8 cellular contexts compared by ENCODE assay signal in the genomic region with DNA sequence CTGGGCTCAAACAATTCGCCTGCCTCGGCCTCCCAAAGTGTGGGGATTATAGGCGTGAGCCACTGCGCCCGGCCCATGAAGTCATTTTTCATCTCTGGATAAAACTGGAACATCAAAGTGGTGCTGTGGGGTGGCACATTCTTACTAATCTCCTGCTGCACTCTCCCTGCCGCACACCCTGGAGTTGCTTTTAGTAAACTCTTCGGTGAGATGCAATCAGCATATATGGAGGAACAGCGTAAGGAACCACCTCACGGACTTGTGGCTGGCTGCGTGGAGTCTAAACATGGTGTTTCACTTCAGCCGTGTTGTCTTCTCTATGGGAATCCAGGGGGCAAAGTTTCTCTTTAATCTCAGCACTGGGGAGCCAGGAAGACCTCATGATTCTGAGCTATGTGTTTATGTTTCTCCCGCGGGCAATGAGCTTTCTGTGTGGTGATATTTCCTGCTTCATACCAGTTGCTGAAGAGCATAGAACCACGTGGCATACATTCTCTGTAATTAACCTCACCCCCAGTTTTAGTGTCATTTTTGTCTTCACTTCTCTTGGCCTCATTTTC.
DNase-seq lines count a peak whose midpoint lies in the region; ATAC-seq, FAIRE-seq and TF ChIP-seq lines count a peak whose summit lies in the region.
"Had no signal": no experiment of that assay in that cellular context is flagged by ENCODE, and none has a peak within 500 bp of the region (broad histone marks: within the 10 kb centered on the region; RNA-seq: fewer than 3 reads in every experiment).

No MANE protein-coding gene starts in this region.

- peak overlapping the region; percentile 98 to 99 for H3K4me3 Mint-ChIP-seq in effector memory CD8-positive, alpha-beta T cell

- peak; percentile 65; the same call in 1 of the 2 replicates for TF ChIP-seq POLR2A in Raji (IDR thresholded peaks at IDR 0.05; ENCODE audit: insufficient read depth, low read depth, low read length)

- H3K4me1 Mint-ChIP-seq in effector memory CD8-positive, alpha-beta T cell (ENCODE audit: low read depth in 2 of 2), result peaks cover 42 to 70% of the 10 kb centered on the region in 2 donors

- peak in 2 of 3 experiments; percentile 43 to 47 for DNase-seq in effector memory CD8-positive, alpha-beta T cell
- peak; percentile 52 for DNase-seq in stimulated activated CD4-positive, alpha-beta T cell treated with anti-CD3 and anti-CD28 coated beads, Interleukin-4, amount 100 ng/mL, for 24 hours
- DNase-seq in NOMO-1 treated with DMSO at 0.1 percent for 48 hours (lab: John Stamatoyannopoulos, UW; ENCODE audit: unreplicated experiment), result no peak
- no peak for DNase-seq in urothelium cell line (ENCODE audit: low spot score)
- DNase-seq in NCI-H2081 (lab: John Stamatoyannopoulos, UW), result no peak
- DNase-seq: NCI-H1417 treated with DMSO at 0.1 percent for 48 hours had no signal

- peak overlapping the region; percentile 99 to 100 for H3K27ac Mint-ChIP-seq in effector memory CD8-positive, alpha-beta T cell

- H3K36me3 Mint-ChIP-seq in effector memory CD8-positive, alpha-beta T cell (ENCODE audit: insufficient read depth), result peaks cover 62% of the 10 kb centered on the region

- H3K9me3 Mint-ChIP-seq in effector memory CD8-positive, alpha-beta T cell, result no peaks in the 10 kb centered on the region

- FAIRE-seq in urothelium cell line (lab: Jason Lieb, UNC), result no peak

- H3K27me3 Mint-ChIP-seq in effector memory CD8-positive, alpha-beta T cell, result no peaks in the 10 kb centered on the region

- ATAC-seq in GM18511 (IDR thresholded peaks at IDR 0.05; ENCODE audit: unreplicated experiment), result peak; percentile 27
- ATAC-seq in effector memory CD8-positive, alpha-beta T cell (replicated peaks), result peak; percentile 57

Comparison
In these comparisons a context has a peak if more than half of its experiments do, and no peak if none do; other contexts are left out.
1. DNase-seq: peak in effector memory CD8-positive, alpha-beta T cell (2 of 3) and stimulated activated CD4-positive, alpha-beta T cell treated with anti-CD3 and anti-CD28 coated beads, Interleukin-4, amount 100 ng/mL, for 24 hours (single experiment); none in NOMO-1 treated with DMSO at 0.1 percent for 48 hours (single experiment), urothelium cell line (single experiment) and NCI-H2081 (0 of 2).